Comparison of ENCODE assay signal across 6 cellular contexts in the genomic region with DNA sequence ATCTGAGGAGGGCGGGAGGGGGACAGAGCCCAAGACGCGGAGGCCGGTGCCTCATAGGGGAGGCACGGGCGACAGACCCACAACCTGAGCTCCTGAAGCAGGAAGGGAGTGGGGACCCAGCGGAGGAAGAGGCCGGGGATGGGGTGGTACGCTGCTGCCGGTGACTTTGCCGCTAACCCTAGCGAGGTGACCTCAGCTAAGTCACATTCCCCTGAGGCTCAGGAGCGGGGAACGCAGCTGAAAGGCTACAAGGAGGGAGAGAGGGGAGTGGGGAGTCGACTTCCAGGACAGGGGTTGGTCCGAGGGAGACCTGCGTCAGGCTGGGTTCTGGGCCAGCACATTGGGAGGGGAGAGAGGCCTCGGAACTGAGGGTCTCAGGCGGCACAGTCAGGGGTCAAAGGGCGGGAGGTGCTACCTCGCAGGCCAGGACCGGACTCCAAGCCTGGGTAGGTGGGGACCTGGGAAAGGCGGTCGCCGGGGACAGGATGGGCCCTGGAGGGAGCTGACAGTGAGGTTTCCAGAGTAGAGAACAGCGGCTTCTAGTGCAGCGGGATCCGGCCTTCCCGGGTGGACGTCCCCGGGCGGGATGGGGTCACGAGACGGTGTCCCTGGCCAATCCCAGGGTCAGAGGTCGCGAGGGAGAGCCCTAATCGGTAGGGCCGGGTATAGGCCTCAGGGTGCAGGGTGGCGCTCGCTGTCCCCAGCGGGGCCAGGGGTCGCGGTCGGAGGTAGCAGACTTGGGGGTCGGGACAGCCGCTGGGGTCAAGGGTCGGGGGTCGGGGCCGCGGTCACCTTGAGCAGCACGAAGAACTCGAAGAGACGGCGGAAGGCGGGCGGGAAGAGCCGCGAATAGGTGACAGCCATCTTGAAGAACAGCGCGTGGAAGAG. TPM values are rescaled to one million over a fixed set of nuclear protein-coding genes. Genes with fewer than 3 reads are reported as not detected.
DNase-seq lines count a peak whose midpoint lies in the region; ATAC-seq and TF ChIP-seq lines count a peak whose summit lies in the region.

No MANE protein-coding gene starts in this region.

- WGBS in lower leg skin, 2 donors = 1 to 2% methylated on average over 38 to 59 of the region's 60 CpGs

- TF ChIP-seq POLR2A in lower leg skin (IDR thresholded peaks at IDR 0.05) = no peak

- H3K4me3 ChIP-seq in lower leg skin (ENCODE audit: low read depth, poor library complexity, severe bottlenecking) = peak overlapping the region; percentile 61

- no peak for TF ChIP-seq CTCF in lower leg skin (IDR thresholded peaks at IDR 0.05)

- ATAC-seq in GM19351 (IDR thresholded peaks at IDR 0.05; ENCODE audit: unreplicated experiment) = peak; percentile 7

- intact Hi-C loops in lower leg skin (cut with DNase I; ENCODE audit: low total_unique reads) = no loop called here

- DNase-seq in activated CD8-positive, alpha-beta memory T cell treated with anti-CD3 and anti-CD28 coated beads, Interleukin-2, amount 50 U/mL, for 4 hours = peak; percentile 54
- no peak for DNase-seq in lower leg skin (ENCODE audit: low spot score in 2 of 2)
- DNase-seq in dedifferentiated amniotic fluid mesenchymal stem cell (ENCODE audit: extremely low spot score) = no peak
- DNase-seq in NCI-H1105 treated with DMSO at 0.1 percent for 48 hours (lab: John Stamatoyannopoulos, UW) = no peak
- DNase-seq in islet precursor cell = no peak

RNA-seq across cellular contexts. Expression of gene TMEM259, which starts 0.7 kb away (rescaled TPM):
- 100 to 1,000 TPM; 180 to 299 (median 226) TPM for total RNA-seq in lower leg skin

RNA-seq across cellular contexts. Expression of gene RNU6-2, which starts 1.1 kb away (rescaled TPM):
- total RNA-seq in lower leg skin = not detected

RNA-seq across cellular contexts. Expression of gene CNN2, which starts 6.2 kb away (rescaled TPM):
- 10 to 100 TPM; 71.2 to 86.5 (median 79.7) TPM for total RNA-seq in lower leg skin

RNA-seq across cellular contexts. Expression of gene ABCA7, which starts 19.7 kb away (rescaled TPM):
- total RNA-seq in lower leg skin = 10 to 100 TPM; 30.3 to 39.8 (median 33.5) TPM

RNA-seq across cellular contexts. Expression of gene GRIN3B, which starts 20.0 kb away (rescaled TPM):
- total RNA-seq in lower leg skin = not detected
